In genomic region chr10:45594276-45595157, GRCh38 we compare ENCODE assay signal across 8 cellular contexts.
A peak's percentile ranks its signal among the peaks of the same experiment; 100 is the strongest.
DNase-seq lines count a peak whose midpoint lies in the region; ATAC-seq and TF ChIP-seq lines count a peak whose summit lies in the region.

No MANE protein-coding gene starts in this region.

- intact Hi-C loops in activated T-helper 1 cell treated with anti-CD3 and anti-CD28 coated beads, Interleukin-12 subunit alpha, Interleukin-12 subunit beta, Interleukin-2, Interleukin-4 antibody, amounts not matched to agents 30 ng/mL and 10 ng/mL and 1 ng/mL, durations not matched to agents 14 hours and 24 hours and 36 hours (cut with micrococcal nuclease): loop anchor here (1.0 to 10.0 kb wide), 8 partner anchors 8 to 590 kb away; partner anchors contain the start of genes ZFAND4 and ZNF22
- intact Hi-C loops in natural killer cell (cut with micrococcal nuclease): loop anchor here (1.0 to 5.0 kb wide), 3 partner anchors 13 to 78 kb away; partner anchors contain the start of gene ZFAND4

- H3K4me3 Mint-ChIP-seq in activated T-helper 1 cell treated with anti-CD3 and anti-CD28 coated beads, Interleukin-12 subunit alpha, Interleukin-12 subunit beta, Interleukin-2, Interleukin-4 antibody, amounts not matched to agents 30 ng/mL and 10 ng/mL and 1 ng/mL, durations not matched to agents 14 hours and 24 hours and 36 hours: peak overlapping the region; percentile 90
- peak overlapping the region; percentile 85 for H3K4me3 Mint-ChIP-seq in natural killer cell

- H3K9me3 Mint-ChIP-seq in activated T-helper 1 cell treated with anti-CD3 and anti-CD28 coated beads, Interleukin-12 subunit alpha, Interleukin-12 subunit beta, Interleukin-2, Interleukin-4 antibody, amounts not matched to agents 30 ng/mL and 10 ng/mL and 1 ng/mL, durations not matched to agents 14 hours and 24 hours and 36 hours: peaks cover 7% of the 10 kb centered on the region
- H3K9me3 Mint-ChIP-seq in natural killer cell: no peaks in the 10 kb centered on the region

- peak; percentile 32 for DNase-seq in DMS79 (lab: John Stamatoyannopoulos, UW)
- DNase-seq in Jurkat, Clone E6-1 (ENCODE audit: low read depth, low spot score): peak; percentile 90
- DNase-seq in activated T-helper 1 cell treated with anti-CD3 and anti-CD28 coated beads, Interleukin-12 subunit alpha, Interleukin-12 subunit beta, Interleukin-2, Interleukin-4 antibody, amounts not matched to agents 30 ng/mL and 10 ng/mL and 1 ng/mL, durations not matched to agents 14 hours and 24 hours and 36 hours (ENCODE audit: low spot score): peak; percentile 89
- peak; percentile 81 for DNase-seq in fibroblast of peridontal ligament (ENCODE audit: extremely low read depth)
- peak; percentile 89 for DNase-seq in natural killer cell
- DNase-seq in stimulated activated naive CD4-positive, alpha-beta T cell (lab: John Stamatoyannopoulos, UW): peak; percentile 79 to 88 (median 83)

- H3K27ac Mint-ChIP-seq in activated T-helper 1 cell treated with anti-CD3 and anti-CD28 coated beads, Interleukin-12 subunit alpha, Interleukin-12 subunit beta, Interleukin-2, Interleukin-4 antibody, amounts not matched to agents 30 ng/mL and 10 ng/mL and 1 ng/mL, durations not matched to agents 14 hours and 24 hours and 36 hours: peak overlapping the region; percentile 81
- peak overlapping the region; percentile 73 to 85 for H3K27ac Mint-ChIP-seq in natural killer cell

- H3K27me3 Mint-ChIP-seq in activated T-helper 1 cell treated with anti-CD3 and anti-CD28 coated beads, Interleukin-12 subunit alpha, Interleukin-12 subunit beta, Interleukin-2, Interleukin-4 antibody, amounts not matched to agents 30 ng/mL and 10 ng/mL and 1 ng/mL, durations not matched to agents 14 hours and 24 hours and 36 hours (ENCODE audit: insufficient read depth): peaks cover 20% of the 10 kb centered on the region
- H3K27me3 Mint-ChIP-seq in natural killer cell (ENCODE audit: low read depth in 2 of 2): peaks cover 5 to 6% of the 10 kb centered on the region in 2 donors

- peak overlapping the region; percentile 68 for H3K4me3 ChIP-seq in Jurkat, Clone E6-1 (ENCODE audit: low read length)

- TF ChIP-seq CTCF in natural killer cell (IDR thresholded peaks at IDR 0.05): no peak

- ATAC-seq in GM21717 (IDR thresholded peaks at IDR 0.05; ENCODE audit: unreplicated experiment) (peak; percentile 95), natural killer cell (peak; percentile 91 to 96 (median 96))

- peaks cover 40% of the 10 kb centered on the region for H3K4me1 Mint-ChIP-seq in activated T-helper 1 cell treated with anti-CD3 and anti-CD28 coated beads, Interleukin-12 subunit alpha, Interleukin-12 subunit beta, Interleukin-2, Interleukin-4 antibody, amounts not matched to agents 30 ng/mL and 10 ng/mL and 1 ng/mL, durations not matched to agents 14 hours and 24 hours and 36 hours (ENCODE audit: low read depth)
- H3K4me1 Mint-ChIP-seq in natural killer cell: peaks cover 40 to 41% of the 10 kb centered on the region in 2 donors

- peaks cover 8% of the 10 kb centered on the region for H3K36me3 Mint-ChIP-seq in activated T-helper 1 cell treated with anti-CD3 and anti-CD28 coated beads, Interleukin-12 subunit alpha, Interleukin-12 subunit beta, Interleukin-2, Interleukin-4 antibody, amounts not matched to agents 30 ng/mL and 10 ng/mL and 1 ng/mL, durations not matched to agents 14 hours and 24 hours and 36 hours (ENCODE audit: low read depth)
- H3K36me3 Mint-ChIP-seq in natural killer cell: peaks cover 9% of the 10 kb centered on the region

TF ChIP-seq in PFSK-1, 5 proteins besides CTCF, POLR2A, EP300 and RAD21:
- TF ChIP-seq SIN3A (IDR thresholded peaks at IDR 0.05; ENCODE audit: borderline replicate concordance, insufficient read depth, low read length) (peak; percentile 98; the same call in 1 of the 2 replicates), TAF1 (IDR thresholded peaks at IDR 0.05; ENCODE audit: borderline replicate concordance, insufficient read depth, low read length) (no peak), POLR2AphosphoS5 (IDR thresholded peaks at IDR 0.05; ENCODE audit: low read depth, low read length) (no peak), FOXP2 (optimal IDR thresholded peaks at IDR 0.05; ENCODE audit: borderline replicate concordance, extremely low read depth, extremely low read length, insufficient read depth) (peak; percentile 100)
- TF ChIP-seq, protein P1, sequence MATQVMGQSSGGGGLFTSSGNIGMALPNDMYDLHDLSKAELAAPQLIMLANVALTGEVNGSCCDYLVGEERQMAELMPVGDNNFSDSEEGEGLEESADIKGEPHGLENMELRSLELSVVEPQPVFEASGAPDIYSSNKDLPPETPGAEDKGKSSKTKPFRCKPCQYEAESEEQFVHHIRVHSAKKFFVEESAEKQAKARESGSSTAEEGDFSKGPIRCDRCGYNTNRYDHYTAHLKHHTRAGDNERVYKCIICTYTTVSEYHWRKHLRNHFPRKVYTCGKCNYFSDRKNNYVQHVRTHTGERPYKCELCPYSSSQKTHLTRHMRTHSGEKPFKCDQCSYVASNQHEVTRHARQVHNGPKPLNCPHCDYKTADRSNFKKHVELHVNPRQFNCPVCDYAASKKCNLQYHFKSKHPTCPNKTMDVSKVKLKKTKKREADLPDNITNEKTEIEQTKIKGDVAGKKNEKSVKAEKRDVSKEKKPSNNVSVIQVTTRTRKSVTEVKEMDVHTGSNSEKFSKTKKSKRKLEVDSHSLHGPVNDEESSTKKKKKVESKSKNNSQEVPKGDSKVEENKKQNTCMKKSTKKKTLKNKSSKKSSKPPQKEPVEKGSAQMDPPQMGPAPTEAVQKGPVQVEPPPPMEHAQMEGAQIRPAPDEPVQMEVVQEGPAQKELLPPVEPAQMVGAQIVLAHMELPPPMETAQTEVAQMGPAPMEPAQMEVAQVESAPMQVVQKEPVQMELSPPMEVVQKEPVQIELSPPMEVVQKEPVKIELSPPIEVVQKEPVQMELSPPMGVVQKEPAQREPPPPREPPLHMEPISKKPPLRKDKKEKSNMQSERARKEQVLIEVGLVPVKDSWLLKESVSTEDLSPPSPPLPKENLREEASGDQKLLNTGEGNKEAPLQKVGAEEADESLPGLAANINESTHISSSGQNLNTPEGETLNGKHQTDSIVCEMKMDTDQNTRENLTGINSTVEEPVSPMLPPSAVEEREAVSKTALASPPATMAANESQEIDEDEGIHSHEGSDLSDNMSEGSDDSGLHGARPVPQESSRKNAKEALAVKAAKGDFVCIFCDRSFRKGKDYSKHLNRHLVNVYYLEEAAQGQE (IDR thresholded peaks at IDR 0.05; ENCODE audit: insufficient read depth in 1 of 2, low read depth in 2 of 2, low read length in 2 of 2): no peak

Comparison
In these comparisons a context has a peak if more than half of its experiments do, and no peak if none do; other contexts are left out.
1. Peak in every context shown above with its lines: DNase-seq, ATAC-seq and H3K4me3 ChIP-seq.
2. DNase-seq: peak in every context shown above with its lines; median percentile 90 in Jurkat, Clone E6-1; 89 in activated T-helper 1 cell treated with anti-CD3 and anti-CD28 coated beads, Interleukin-12 subunit alpha, Interleukin-12 subunit beta, Interleukin-2, Interleukin-4 antibody, amounts not matched to agents 30 ng/mL and 10 ng/mL and 1 ng/mL, durations not matched to agents 14 hours and 24 hours and 36 hours; 89 in natural killer cell; 83 in stimulated activated naive CD4-positive, alpha-beta T cell; 81 in fibroblast of peridontal ligament; 32 in DMS79.